Comparison of ENCODE assay signal across 11 cellular contexts in the genomic region with DNA sequence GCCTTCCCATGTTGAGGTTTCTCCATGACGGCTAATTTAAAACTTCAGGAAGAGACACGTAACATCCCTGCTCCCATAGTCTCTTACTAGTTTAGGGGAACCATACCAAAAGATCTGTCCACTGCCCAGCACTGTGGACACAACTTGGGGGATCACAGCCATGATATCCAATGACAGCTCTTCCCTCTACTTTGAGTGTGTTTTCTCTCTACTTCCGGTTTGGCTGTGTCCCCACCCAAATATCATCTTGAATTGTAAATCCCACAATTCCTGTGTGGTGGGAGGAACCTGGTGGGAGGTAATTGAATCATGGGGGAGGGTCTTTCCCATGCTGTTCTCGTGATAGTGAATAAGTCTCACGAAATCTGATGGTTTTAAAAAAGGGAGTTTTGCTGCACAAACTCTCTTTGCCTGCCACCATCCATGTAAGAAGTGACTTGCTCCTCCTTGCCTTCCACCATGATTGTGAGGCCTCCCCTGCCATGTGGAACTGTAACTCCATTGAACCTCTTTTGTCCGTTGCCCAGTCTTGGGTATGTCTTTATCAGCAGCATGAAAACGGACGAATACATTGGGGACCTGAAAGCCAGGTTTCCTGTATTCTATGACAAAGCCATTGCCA. TPM values are rescaled to one million over a fixed set of nuclear protein-coding genes. Genes with fewer than 3 reads are reported as not detected.
DNase-seq lines count a peak whose midpoint lies in the region; ATAC-seq and TF ChIP-seq lines count a peak whose summit lies in the region.
"Had no signal": no experiment of that assay in that cellular context is flagged by ENCODE, and none has a peak within 500 bp of the region (broad histone marks: within the 10 kb centered on the region; RNA-seq: fewer than 3 reads in every experiment).

No MANE protein-coding gene starts in this region.

- peak overlapping the region in 3 of 8 donors; percentile 72 to 88 (median 83) for H3K4me3 ChIP-seq in spleen
- no peak overlapping the region for H3K4me3 ChIP-seq in testis

- H3K27ac ChIP-seq in spleen = peak overlapping the region in 7 of 8 donors; percentile 1 to 96 (median 94)
- no peak overlapping the region for H3K27ac ChIP-seq in testis

- H3K27me3 Mint-ChIP-seq in activated CD8-positive, alpha-beta memory T cell treated with anti-CD3 and anti-CD28 coated beads, Interleukin-2, amount 10 ng/mL, durations not matched to agents 7 days and 5 days = no peaks in the 10 kb centered on the region
- H3K27me3 Mint-ChIP-seq in activated B cell treated with CpG ODN at 0.5 μM for 24 hours = no peaks in the 10 kb centered on the region
- peaks cover 8% of the 10 kb centered on the region for H3K27me3 Mint-ChIP-seq in glutamatergic neuron (ENCODE audit: unreplicated experiment)

- POLR2A ChIA-PET in activated B cell treated with CpG ODN at 0.5 μM for 24 hours (lab: Charles Lee) = interaction anchor here (1.1 to 3.2 kb wide), 4 partner anchors 8 to 39 kb away, joined by 3 to 15 read pairs (median 8); no protein-coding TSS in a partner anchor

- H3K4me1 ChIP-seq in spleen (peaks cover 14 to 79% (median 51%) of the 10 kb centered on the region in 6 donors), testis (peaks cover 9% of the 10 kb centered on the region)

- no peaks in the 10 kb centered on the region for H3K9me3 ChIP-seq in spleen
- H3K9me3 ChIP-seq in testis = no peaks in the 10 kb centered on the region

- peak overlapping the region; percentile 81 for H3K4me3 Mint-ChIP-seq in activated CD8-positive, alpha-beta memory T cell treated with anti-CD3 and anti-CD28 coated beads, Interleukin-2, amount 10 ng/mL, durations not matched to agents 7 days and 5 days
- H3K4me3 Mint-ChIP-seq in activated B cell treated with CpG ODN at 0.5 μM for 24 hours (peak overlapping the region; percentile 66), glutamatergic neuron (ENCODE audit: unreplicated experiment) (peak overlapping the region; percentile 66)

- intact Hi-C loops in activated B cell treated with CpG ODN at 0.5 μM for 24 hours (cut with micrococcal nuclease) = loop anchor here (5.0 kb wide), 2 partner anchors 450 to 755 kb away; a partner anchor contains a TSS
- intact Hi-C loops in spleen (cut with DNase I; ENCODE audit: low total_unique reads) = no loop called here
- intact Hi-C loops in testis (cut with DNase I; ENCODE audit: low total_unique reads) = no loop called here

- H3K4me1 Mint-ChIP-seq in activated CD8-positive, alpha-beta memory T cell treated with anti-CD3 and anti-CD28 coated beads, Interleukin-2, amount 10 ng/mL, durations not matched to agents 7 days and 5 days = peaks cover 63% of the 10 kb centered on the region
- H3K4me1 Mint-ChIP-seq in activated B cell treated with CpG ODN at 0.5 μM for 24 hours (peaks cover 49% of the 10 kb centered on the region), glutamatergic neuron (ENCODE audit: low read depth, unreplicated experiment) (peaks cover 9% of the 10 kb centered on the region)

- no peaks in the 10 kb centered on the region for H3K36me3 ChIP-seq in spleen
- no peaks in the 10 kb centered on the region for H3K36me3 ChIP-seq in testis (ENCODE audit: low read depth, missing control alignments)

- peak overlapping the region; percentile 91 for H3K27ac Mint-ChIP-seq in activated CD8-positive, alpha-beta memory T cell treated with anti-CD3 and anti-CD28 coated beads, Interleukin-2, amount 10 ng/mL, durations not matched to agents 7 days and 5 days
- peak overlapping the region; percentile 72 for H3K27ac Mint-ChIP-seq in activated B cell treated with CpG ODN at 0.5 μM for 24 hours
- no peak overlapping the region for H3K27ac Mint-ChIP-seq in glutamatergic neuron (ENCODE audit: unreplicated experiment)

- WGBS in spleen, 5 donors = 75 to 87% (median 82%) methylated on average over 8 of the region's 8 CpGs
- 73 to 77% methylated on average over 8 of the region's 8 CpGs for WGBS in testis, 2 donors

- H3K27me3 ChIP-seq in spleen (replicated peaks in 1 of 7) (no peaks in the 10 kb centered on the region), testis (no peaks in the 10 kb centered on the region)

- DNase-seq in activated CD8-positive, alpha-beta memory T cell treated with anti-CD3 and anti-CD28 coated beads, Interleukin-2, amount 10 ng/mL, durations not matched to agents 7 days and 5 days = no peak
- no peak for DNase-seq in activated CD8-positive, alpha-beta memory T cell treated with anti-CD3 and anti-CD28 coated beads, Interleukin-2, amount 50 U/mL, for 48 hours
- DNase-seq in activated B cell treated with CpG ODN at 0.5 μM for 24 hours (no peak), glutamatergic neuron (no peak), spleen (no peak), DMS 273 treated with DMSO at 0.1 percent for 48 hours (lab: John Stamatoyannopoulos, UW) (no peak), GDM1 (lab: John Stamatoyannopoulos, UW) (no peak), testis (no peak)
- DNase-seq: EL; NCI-H524; stimulated activated naive CD4-positive, alpha-beta T cell treated with Interleukin-2 at 50 U/mL for 16 hours had no signal

- TF ChIP-seq POLR2A in spleen (IDR thresholded peaks at IDR 0.05) (no peak), testis (IDR thresholded peaks at IDR 0.05) (no peak)

- CTCF ChIA-PET in activated CD8-positive, alpha-beta memory T cell treated with anti-CD3 and anti-CD28 coated beads, Interleukin-2, amount 10 ng/mL, durations not matched to agents 7 days and 5 days (lab: Charles Lee) = interaction anchor here (0.6 to 4.8 kb wide), 10 partner anchors 9 to 104 kb away, joined by 3 to 24 read pairs (median 4); no protein-coding TSS in a partner anchor
- CTCF ChIA-PET in activated B cell treated with CpG ODN at 0.5 μM for 24 hours (lab: Charles Lee) = no interaction called here

- no peak for ATAC-seq in activated CD8-positive, alpha-beta memory T cell treated with anti-CD3 and anti-CD28 coated beads, Interleukin-2, amount 10 ng/mL, durations not matched to agents 7 days and 5 days
- ATAC-seq in activated B cell treated with CpG ODN at 0.5 μM for 24 hours (ENCODE audit: low read depth) = no peak

- TF ChIP-seq CTCF in activated B cell treated with CpG ODN at 0.5 μM for 24 hours (IDR thresholded peaks at IDR 0.05) (no peak), glutamatergic neuron (IDR thresholded peaks at IDR 0.05; ENCODE audit: partially characterized antibody, unreplicated experiment) (no peak), spleen (IDR thresholded peaks at IDR 0.05 in 8 of 11, conservative IDR thresholded peaks at IDR 0.05 in 3 of 11) (no peak), testis (IDR thresholded peaks at IDR 0.05) (no peak)

- H3K36me3 Mint-ChIP-seq in activated CD8-positive, alpha-beta memory T cell treated with anti-CD3 and anti-CD28 coated beads, Interleukin-2, amount 10 ng/mL, durations not matched to agents 7 days and 5 days = peaks cover 11% of the 10 kb centered on the region
- H3K36me3 Mint-ChIP-seq in activated B cell treated with CpG ODN at 0.5 μM for 24 hours (ENCODE audit: low read depth) = no peaks in the 10 kb centered on the region
- peaks cover 6% of the 10 kb centered on the region for H3K36me3 Mint-ChIP-seq in glutamatergic neuron (ENCODE audit: unreplicated experiment)

- H3K9me3 Mint-ChIP-seq in activated CD8-positive, alpha-beta memory T cell treated with anti-CD3 and anti-CD28 coated beads, Interleukin-2, amount 10 ng/mL, durations not matched to agents 7 days and 5 days (ENCODE audit: low read depth) = no peaks in the 10 kb centered on the region
- no peaks in the 10 kb centered on the region for H3K9me3 Mint-ChIP-seq in activated B cell treated with CpG ODN at 0.5 μM for 24 hours
- peaks cover 3% of the 10 kb centered on the region for H3K9me3 Mint-ChIP-seq in glutamatergic neuron (ENCODE audit: unreplicated experiment)

RNA-seq across cellular contexts. Expression of a gene that starts 1.6 kb away (rescaled TPM):
- 10 to 100 TPM; 57.4 to 72.0 TPM for total RNA-seq in activated CD8-positive, alpha-beta memory T cell treated with anti-CD3 and anti-CD28 coated beads, Interleukin-2, amount 10 ng/mL, durations not matched to agents 7 days and 5 days
- total RNA-seq in activated B cell treated with CpG ODN at 0.5 μM for 24 hours = 12.6 and 15.7 TPM in 2 replicates
- total RNA-seq in glutamatergic neuron (ENCODE audit: unreplicated experiment) = 35.8 TPM
- total RNA-seq in spleen = 10 to 100 TPM; 30.4 to 45.9 (median 33.9) TPM
- 10 to 100 TPM in 1 of 3 donors, 1 to 10 TPM in 2; 5.7 to 10.7 (median 6.2) TPM for polyA plus RNA-seq in spleen
- 10 to 100 TPM; 13.8 to 13.9 TPM for total RNA-seq in testis
- 12.1 TPM for polyA plus RNA-seq in testis (ENCODE audit: insufficient read depth, low read depth, low replicate concordance)

Comparison
In these comparisons a context has a peak if more than half of its experiments do, and no peak if none do; other contexts are left out.
1. H3K27ac ChIP-seq: peak in spleen (7 of 8); none in testis (0 of 2).
2. Peak in every context shown above with its lines, with median percentiles within 50 percentile points of each other: H3K4me3 Mint-ChIP-seq.